In genomic region chr18:76450912-76451421, GRCh38 we compare ENCODE assay signal across 8 cellular contexts. TPM values are rescaled to one million over a fixed set of nuclear protein-coding genes. Genes with fewer than 3 reads are reported as not detected.
DNase-seq lines count a peak whose midpoint lies in the region; ATAC-seq and TF ChIP-seq lines count a peak whose summit lies in the region.

No MANE protein-coding gene starts in this region.

- H3K4me1 ChIP-seq in endodermal cell (ENCODE audit: control insufficient read depth, insufficient read depth, low read length) (peaks cover 31% of the 10 kb centered on the region), testis (peaks cover 93% of the 10 kb centered on the region)

- WGBS in endodermal cell (ENCODE audit: insufficient coverage in 1 of 2, insufficient read length in 1 of 2), 2 experiments = 9 to 12% methylated on average over 12 to 25 of the region's 25 CpGs
- 20 to 43% methylated on average over 24 to 25 of the region's 25 CpGs for WGBS in testis, 2 donors

- ATAC-seq in SK-N-SH treated with all-trans-retinoic acid at 6 μM for 48 hours = peak; percentile 77
- peak; percentile 32 for ATAC-seq in memory B cell (ENCODE audit: low read depth)
- no peak for ATAC-seq in GM21737 (IDR thresholded peaks at IDR 0.05; ENCODE audit: unreplicated experiment)
- ATAC-seq in GM18873 (IDR thresholded peaks at IDR 0.05; ENCODE audit: low FRiP score, unreplicated experiment) = no peak

- peak overlapping the region; percentile 28 for H3K9ac ChIP-seq in endodermal cell (ENCODE audit: extremely low read depth, low read length, poor library complexity, severe bottlenecking)

- H3K36me3 ChIP-seq in endodermal cell (ENCODE audit: control insufficient read depth, insufficient read depth, low read length) (no peaks in the 10 kb centered on the region), testis (ENCODE audit: low read depth, missing control alignments) (no peaks in the 10 kb centered on the region)

- TF ChIP-seq CTCF in HFF-Myc (IDR thresholded peaks at IDR 0.05; ENCODE audit: low read depth, low read length, missing control alignments) = no peak
- TF ChIP-seq CTCF in endodermal cell (conservative IDR thresholded peaks at IDR 0.05) = no peak
- TF ChIP-seq CTCF in testis (IDR thresholded peaks at IDR 0.05) = no peak

- no peak for TF ChIP-seq POLR2A in testis (IDR thresholded peaks at IDR 0.05)

- H3K4me3 Mint-ChIP-seq in endodermal cell = peak overlapping the region; percentile 44
- H3K4me3 Mint-ChIP-seq in memory B cell = peak overlapping the region; percentile 85

- H3K36me3 Mint-ChIP-seq in endodermal cell (ENCODE audit: low read depth) (peaks cover 5% of the 10 kb centered on the region), memory B cell (peaks cover 2% of the 10 kb centered on the region)

- DNase-seq in DMS153 (lab: John Stamatoyannopoulos, UW) (peak; percentile 26), HFF-Myc (ENCODE audit: extremely low read depth, low read depth) (no peak), endodermal cell (peak; percentile 70), memory B cell (ENCODE audit: low spot score in 2 of 2) (no peak), testis (peak; percentile 76)

- H3K9me3 ChIP-seq in endodermal cell (ENCODE audit: control insufficient read depth, low read length) (no peaks in the 10 kb centered on the region), testis (no peaks in the 10 kb centered on the region)

- intact Hi-C loops in testis (cut with DNase I; ENCODE audit: low total_unique reads) = no loop called here

- H3K4me1 Mint-ChIP-seq in endodermal cell (peaks cover 81% of the 10 kb centered on the region), memory B cell (peaks cover 19% of the 10 kb centered on the region)

- peak overlapping the region; percentile 53 for H3K27ac Mint-ChIP-seq in endodermal cell
- no peak overlapping the region for H3K27ac Mint-ChIP-seq in memory B cell

- H3K27me3 ChIP-seq in endodermal cell (ENCODE audit: control insufficient read depth, insufficient read depth, low read length, poor library complexity, severe bottlenecking) (no peaks in the 10 kb centered on the region), testis (no peaks in the 10 kb centered on the region)

- H3K27me3 Mint-ChIP-seq in endodermal cell (ENCODE audit: insufficient read depth) (peaks cover 6% of the 10 kb centered on the region), memory B cell (peaks cover 5% of the 10 kb centered on the region)

- peak overlapping the region; percentile 82 for H3K27ac ChIP-seq in endodermal cell (ENCODE audit: low read depth, low read length)
- H3K27ac ChIP-seq in testis = peak overlapping the region; percentile 92 to 94

- peak overlapping the region; percentile 43 for H3K4me3 ChIP-seq in HFF-Myc (replicated peaks; ENCODE audit: low read depth, low read length)
- peak overlapping the region; percentile 76 for H3K4me3 ChIP-seq in endodermal cell (ENCODE audit: low read length)
- H3K4me3 ChIP-seq in testis = peak overlapping the region; percentile 40 to 54

- H3K9me3 Mint-ChIP-seq in endodermal cell = no peaks in the 10 kb centered on the region
- H3K9me3 Mint-ChIP-seq in memory B cell = no peaks in the 10 kb centered on the region

TF ChIP-seq in SK-N-SH treated with all-trans-retinoic acid at 6 μM for 48 hours, 23 proteins besides CTCF, POLR2A, EP300 and RAD21:
- TF ChIP-seq ZFP3 (CRISPR knock-in tag; IDR thresholded peaks at IDR 0.05) (no peak), TSHZ2 (CRISPR knock-in tag; IDR thresholded peaks at IDR 0.05) (peak; percentile 69; the same call in 1 of the 2 replicates), ZFP30 (CRISPR knock-in tag; IDR thresholded peaks at IDR 0.05) (no peak), PPARA (CRISPR knock-in tag; IDR thresholded peaks at IDR 0.05; ENCODE audit: borderline replicate concordance) (no peak), PATZ1 (CRISPR knock-in tag; IDR thresholded peaks at IDR 0.05; ENCODE audit: borderline replicate concordance) (peak; percentile 92), ZNF70 (CRISPR knock-in tag; IDR thresholded peaks at IDR 0.05) (no peak), CSDC2 (CRISPR knock-in tag; IDR thresholded peaks at IDR 0.05) (no peak), RARB (CRISPR knock-in tag; IDR thresholded peaks at IDR 0.05) (no peak), POU6F1 (CRISPR knock-in tag; IDR thresholded peaks at IDR 0.05; ENCODE audit: borderline replicate concordance, low read depth) (no peak), ISL1 (CRISPR knock-in tag; IDR thresholded peaks at IDR 0.05) (0 out of 2 replicates have a peak, but pooled peaks have one; percentile 5), ZNF565 (CRISPR knock-in tag; conservative IDR thresholded peaks at IDR 0.05; ENCODE audit: low read depth) (no peak), TOX (CRISPR knock-in tag; IDR thresholded peaks at IDR 0.05; ENCODE audit: borderline replicate concordance) (no peak), CREB5 (CRISPR knock-in tag; IDR thresholded peaks at IDR 0.05; ENCODE audit: low read depth) (no peak), TCF4 (CRISPR knock-in tag; IDR thresholded peaks at IDR 0.05; ENCODE audit: borderline replicate concordance) (peak; percentile 87)

RNA-seq across cellular contexts. Expression of gene ZNF516, which starts 44.1 kb away (rescaled TPM):
- total RNA-seq in endodermal cell (10 to 100 TPM; 60.2 to 77.9 TPM), testis (100 to 1,000 TPM; 189 to 212 TPM)
- polyA plus RNA-seq in endodermal cell (2013, experiment 1 of 2) = 61.3 TPM
- polyA plus RNA-seq in endodermal cell (2013, experiment 2 of 2) = 59.9 TPM
- polyA plus RNA-seq in testis (ENCODE audit: insufficient read depth, low read depth, low replicate concordance) = 79.0 TPM

Comparison
In these comparisons a context has a peak if more than half of its experiments do, and no peak if none do; other contexts are left out.
1. DNase-seq: peak in DMS153 (single experiment), endodermal cell (single experiment) and testis (single experiment); none in HFF-Myc (single experiment) and memory B cell (0 of 2).
2. ATAC-seq: peak in SK-N-SH treated with all-trans-retinoic acid at 6 μM for 48 hours (single experiment) and memory B cell (single experiment); none in GM21737 (single experiment) and GM18873 (single experiment).
3. Peak in every context shown above with its lines, with median percentiles within 50 percentile points of each other: H3K4me3 ChIP-seq.